ENCODE assay signal across 30 cellular contexts in the genomic region with DNA sequence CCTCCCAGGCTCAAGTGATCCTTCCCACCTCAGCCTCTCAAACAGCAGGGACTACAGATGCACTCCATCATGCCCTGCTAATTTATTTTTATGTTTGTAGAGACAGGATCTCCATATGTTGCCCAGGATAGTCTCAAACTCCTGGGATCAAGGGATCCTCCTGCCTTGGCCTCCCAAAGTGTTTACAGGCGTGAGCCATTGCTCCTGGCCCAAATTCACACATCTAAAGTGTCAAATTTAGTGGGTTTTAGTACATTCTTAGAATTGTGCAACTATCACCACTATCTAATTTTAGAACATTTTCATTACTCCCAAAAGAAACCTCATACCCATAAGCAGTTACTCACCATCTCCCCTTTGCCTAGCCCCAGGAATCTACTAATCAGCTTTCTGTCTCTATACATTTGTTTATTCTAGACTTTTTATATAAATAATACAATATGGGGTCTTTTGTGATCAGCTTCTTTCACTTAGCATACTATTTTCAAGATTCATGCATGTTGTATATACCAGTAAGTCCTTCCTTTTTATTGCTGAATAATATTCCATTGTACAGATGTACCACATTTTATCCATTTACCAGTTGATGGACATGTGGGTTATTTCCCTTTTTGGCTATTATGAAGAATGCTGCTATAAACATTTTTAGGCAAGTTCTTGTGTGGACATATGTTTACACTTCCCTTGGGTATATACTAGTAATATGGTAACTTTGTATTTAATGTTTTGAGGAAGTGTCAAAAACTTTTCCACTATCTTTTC. TPM values are rescaled to one million over a fixed set of nuclear protein-coding genes. Genes with fewer than 3 reads are reported as not detected.
DNase-seq lines count a peak whose midpoint lies in the region; ATAC-seq and TF ChIP-seq lines count a peak whose summit lies in the region.
"Had no signal": no experiment of that assay in that cellular context is flagged by ENCODE, and none has a peak within 500 bp of the region (broad histone marks: within the 10 kb centered on the region; RNA-seq: fewer than 3 reads in every experiment).

No MANE protein-coding gene starts in this region.

- H3K4me1 ChIP-seq in HEK293 (ENCODE audit: control insufficient read depth, insufficient read depth, low read length): no peaks in the 10 kb centered on the region

- no peaks in the 10 kb centered on the region for H3K4me1 Mint-ChIP-seq in endothelial cell (ENCODE audit: unreplicated experiment)
- H3K4me1 Mint-ChIP-seq in stimulated activated naive B cell treated with anti-CD40 and anti-IgM and Interleukin-4, amounts not matched to agents 10 μg/mL and 1 μg/mL and 100 μg/mL, for 72 hours: peaks cover 5 to 11% of the 10 kb centered on the region in 2 donors
- H3K4me1 Mint-ChIP-seq: B cell, GM23338, H9 had no signal

- H3K9me3 Mint-ChIP-seq in endothelial cell (ENCODE audit: unreplicated experiment): no peaks in the 10 kb centered on the region
- no peaks in the 10 kb centered on the region for H3K9me3 Mint-ChIP-seq in stimulated activated naive B cell treated with anti-CD40 and anti-IgM and Interleukin-4, amounts not matched to agents 10 μg/mL and 1 μg/mL and 100 μg/mL, for 72 hours
- H3K9me3 Mint-ChIP-seq: CD8-positive, alpha-beta memory T cell; GM23338; H9; HFFc6 had no signal

- H3K27ac ChIP-seq in HEK293 (ENCODE audit: extremely low read depth, low read depth, low read length): no peak overlapping the region
- H3K27ac ChIP-seq: C4-2B, RWPE1 had no signal

- peaks cover 21 to 47% of the 10 kb centered on the region in 2 experiments for H3K36me3 ChIP-seq in HEK293 (ENCODE audit: control insufficient read depth in 2 of 2, insufficient read depth in 1 of 2, low read length in 2 of 2)

- CTCF ChIA-PET in HEK293 (lab: Yijun Ruan, JAX): interaction anchor here (0.6 to 1.1 kb wide), 3 partner anchors 8 to 257 kb away, joined by 3 to 6 read pairs (median 3); no protein-coding TSS in a partner anchor

- TF ChIP-seq CTCF in HEK293 (tag by site-specific recombination; IDR thresholded peaks at IDR 0.05) (no peak), endothelial cell (IDR thresholded peaks at IDR 0.05; ENCODE audit: unreplicated experiment) (peak; percentile 13)

- peak; percentile 36 to 38 for ATAC-seq in stimulated activated naive B cell treated with anti-CD40 and anti-IgM and Interleukin-4, amounts not matched to agents 10 μg/mL and 1 μg/mL and 100 μg/mL, for 72 hours (replicated peaks)
- no peak for ATAC-seq in HG03108 (IDR thresholded peaks at IDR 0.05; ENCODE audit: unreplicated experiment)
- ATAC-seq: GM12878, GM23338, Panc1 had no signal

- POLR2A ChIA-PET in HEK293 (lab: Yijun Ruan, JAX): no interaction called here

- DNase-seq in MV-4-11 (lab: John Stamatoyannopoulos, UW) (peak; percentile 32), endothelial cell (ENCODE audit: low spot score) (no peak), CD1c-positive myeloid dendritic cell (ENCODE audit: extremely low spot score) (no peak)
- DNase-seq in stimulated activated naive B cell treated with anti-CD40 and anti-IgM and Interleukin-4, amounts not matched to agents 10 μg/mL and 1 μg/mL and 100 μg/mL, for 72 hours: no peak
- DNase-seq in stimulated activated naive CD4-positive, alpha-beta T cell treated with Interleukin-2 at 50 U/mL for 16 hours (lab: John Stamatoyannopoulos, UW): no peak
- DNase-seq: CD8-positive, alpha-beta memory T cell; DMS 273 treated with DMSO at 0.1 percent for 48 hours; DMS79; EL; GDM1; H9; HFFc6; KBM-7; NCI-H1092; NCI-H1417 treated with DMSO at 0.1 percent for 48 hours; NCI-H1694 treated with DMSO at 0.1 percent for 48 hours; NCI-H2081; NCI-H2227 treated with DMSO at 0.1 percent for 48 hours; NCI-H526 treated with DMSO at 0.1 percent for 48 hours; SHP77; SW 1271 had no signal

- H3K4me3 Mint-ChIP-seq in endothelial cell (ENCODE audit: unreplicated experiment): no peak overlapping the region
- H3K4me3 Mint-ChIP-seq in stimulated activated naive B cell treated with anti-CD40 and anti-IgM and Interleukin-4, amounts not matched to agents 10 μg/mL and 1 μg/mL and 100 μg/mL, for 72 hours: no peak overlapping the region
- H3K4me3 Mint-ChIP-seq: B cell; CD8-positive, alpha-beta memory T cell; GM23338; H9; HFFc6 had no signal

- no peak overlapping the region for H3K4me3 ChIP-seq in HEK293 (ENCODE audit: low read depth, low read length)
- H3K4me3 ChIP-seq: GM12878, GM23338 had no signal

- no peak overlapping the region for H3K27ac Mint-ChIP-seq in endothelial cell (ENCODE audit: unreplicated experiment)
- H3K27ac Mint-ChIP-seq in stimulated activated naive B cell treated with anti-CD40 and anti-IgM and Interleukin-4, amounts not matched to agents 10 μg/mL and 1 μg/mL and 100 μg/mL, for 72 hours: no peak overlapping the region
- H3K27ac Mint-ChIP-seq: B cell; CD8-positive, alpha-beta memory T cell; GM23338; H9; HFFc6 had no signal

- no peaks in the 10 kb centered on the region for H3K9me3 ChIP-seq in HEK293 (ENCODE audit: control insufficient read depth, insufficient read depth, low read depth, low read length)

- H3K36me3 Mint-ChIP-seq in endothelial cell (ENCODE audit: low read depth, unreplicated experiment): no peaks in the 10 kb centered on the region
- peaks cover 16 to 26% of the 10 kb centered on the region in 2 donors for H3K36me3 Mint-ChIP-seq in stimulated activated naive B cell treated with anti-CD40 and anti-IgM and Interleukin-4, amounts not matched to agents 10 μg/mL and 1 μg/mL and 100 μg/mL, for 72 hours

- no peaks in the 10 kb centered on the region for H3K27me3 Mint-ChIP-seq in endothelial cell (ENCODE audit: unreplicated experiment)
- no peaks in the 10 kb centered on the region for H3K27me3 Mint-ChIP-seq in stimulated activated naive B cell treated with anti-CD40 and anti-IgM and Interleukin-4, amounts not matched to agents 10 μg/mL and 1 μg/mL and 100 μg/mL, for 72 hours
- H3K27me3 Mint-ChIP-seq: B cell; CD8-positive, alpha-beta memory T cell had no signal

TF ChIP-seq in HEK293, 187 proteins besides CTCF, POLR2A, EP300 and RAD21:
- TF ChIP-seq ZNF843 (tag by site-specific recombination; IDR thresholded peaks at IDR 0.05) (no peak), ZNF596 (tag by site-specific recombination; IDR thresholded peaks at IDR 0.05) (no peak), ZNF146 (tag by site-specific recombination; IDR thresholded peaks at IDR 0.05) (peak; percentile 79), ZNF548 (tag by site-specific recombination; IDR thresholded peaks at IDR 0.05) (no peak), ZNF704 (tag by site-specific recombination; IDR thresholded peaks at IDR 0.05) (no peak), ZNF350 (tag by site-specific recombination; IDR thresholded peaks at IDR 0.05) (no peak), ZNF19 (tag by site-specific recombination; IDR thresholded peaks at IDR 0.05; ENCODE audit: low read depth) (no peak)

RNA-seq across cellular contexts. Expression of gene ITGA2B, which starts 25.1 kb away (rescaled TPM):
- total RNA-seq in endothelial cell (ENCODE audit: unreplicated experiment): 4.3 TPM
- total RNA-seq: SK-MEL-5 had no signal

RNA-seq across cellular contexts. Expression of gene FAM171A2, which starts 50.9 kb away (rescaled TPM):
- total RNA-seq in endothelial cell (ENCODE audit: unreplicated experiment): 53.7 TPM
